8 cellular contexts compared by ENCODE assay signal in genomic region chr1:19344372-19344810, GRCh38. TPM values are rescaled to one million over a fixed set of nuclear protein-coding genes. Genes with fewer than 3 reads are reported as not detected.
DNase-seq lines count a peak whose midpoint lies in the region; ATAC-seq and TF ChIP-seq lines count a peak whose summit lies in the region.

No MANE protein-coding gene starts in this region.

- CTCF ChIA-PET in activated CD8-positive, alpha-beta T cell treated with anti-CD3 and anti-CD28 coated beads, Interleukin-2, amount 10 ng/mL, durations not matched to agents 7 days and 5 days (lab: Charles Lee), result interaction anchor here (0.7 to 4.2 kb wide), 8 partner anchors 23 to 317 kb away, joined by 3 to 19 read pairs (median 4); no protein-coding TSS in a partner anchor

- no peaks in the 10 kb centered on the region for H3K9me3 Mint-ChIP-seq in activated CD8-positive, alpha-beta T cell treated with anti-CD3 and anti-CD28 coated beads, Interleukin-2, amount 10 ng/mL, durations not matched to agents 7 days and 5 days (ENCODE audit: insufficient read depth)
- H3K9me3 Mint-ChIP-seq in endothelial cell (ENCODE audit: unreplicated experiment) (no peaks in the 10 kb centered on the region), naive B cell (no peaks in the 10 kb centered on the region)

- H3K4me3 Mint-ChIP-seq in activated CD8-positive, alpha-beta T cell treated with anti-CD3 and anti-CD28 coated beads, Interleukin-2, amount 10 ng/mL, durations not matched to agents 7 days and 5 days, result no peak overlapping the region
- H3K4me3 Mint-ChIP-seq in endothelial cell (ENCODE audit: unreplicated experiment) (no peak overlapping the region), naive B cell (no peak overlapping the region)

- intact Hi-C loops in upper lobe of right lung (cut with DNase I), result no loop called here

- H3K27me3 Mint-ChIP-seq in activated CD8-positive, alpha-beta T cell treated with anti-CD3 and anti-CD28 coated beads, Interleukin-2, amount 10 ng/mL, durations not matched to agents 7 days and 5 days (ENCODE audit: low read depth), result no peaks in the 10 kb centered on the region
- H3K27me3 Mint-ChIP-seq in endothelial cell (ENCODE audit: unreplicated experiment), result peaks cover 6% of the 10 kb centered on the region
- no peaks in the 10 kb centered on the region for H3K27me3 Mint-ChIP-seq in naive B cell

- ATAC-seq in activated CD8-positive, alpha-beta T cell treated with anti-CD3 and anti-CD28 coated beads, Interleukin-2, amount 10 ng/mL, durations not matched to agents 7 days and 5 days, result peak; percentile 56
- peak; percentile 58 to 60 for ATAC-seq in naive B cell (ENCODE audit: low read depth in 2 of 2)
- ATAC-seq in upper lobe of right lung, result peak; percentile 77
- no peak for ATAC-seq in GM21390 (IDR thresholded peaks at IDR 0.05; ENCODE audit: unreplicated experiment)

- H3K4me1 Mint-ChIP-seq in activated CD8-positive, alpha-beta T cell treated with anti-CD3 and anti-CD28 coated beads, Interleukin-2, amount 10 ng/mL, durations not matched to agents 7 days and 5 days (ENCODE audit: low read depth), result no peaks in the 10 kb centered on the region
- H3K4me1 Mint-ChIP-seq in endothelial cell (ENCODE audit: unreplicated experiment) (no peaks in the 10 kb centered on the region), naive B cell (peaks cover 14 to 20% (median 16%) of the 10 kb centered on the region in 3 donors)

- no peaks in the 10 kb centered on the region for H3K27me3 ChIP-seq in upper lobe of right lung

- H3K4me3 ChIP-seq in upper lobe of right lung, result no peak overlapping the region

- peaks cover 39% of the 10 kb centered on the region for H3K36me3 Mint-ChIP-seq in activated CD8-positive, alpha-beta T cell treated with anti-CD3 and anti-CD28 coated beads, Interleukin-2, amount 10 ng/mL, durations not matched to agents 7 days and 5 days (ENCODE audit: low read depth)
- H3K36me3 Mint-ChIP-seq in endothelial cell (ENCODE audit: low read depth, unreplicated experiment), result peaks cover 31% of the 10 kb centered on the region
- peaks cover 4 to 8% of the 10 kb centered on the region in 2 donors for H3K36me3 Mint-ChIP-seq in naive B cell

- no peaks in the 10 kb centered on the region for H3K9me3 ChIP-seq in upper lobe of right lung

- H3K27ac ChIP-seq in upper lobe of right lung, result peak overlapping the region; percentile 11

- POLR2A ChIA-PET in activated CD8-positive, alpha-beta T cell treated with anti-CD3 and anti-CD28 coated beads, Interleukin-2, amount 10 ng/mL, durations not matched to agents 7 days and 5 days (lab: Charles Lee), result interaction anchor here (0.9 kb wide), 1 partner anchor 299 kb away, joined by 3 read pairs; the partner anchor contains the start of gene NBL1

- no peaks in the 10 kb centered on the region for H3K4me1 ChIP-seq in upper lobe of right lung

- H3K36me3 ChIP-seq in upper lobe of right lung, result peaks cover 61% of the 10 kb centered on the region

- TF ChIP-seq CTCF in endothelial cell (IDR thresholded peaks at IDR 0.05; ENCODE audit: unreplicated experiment) (peak; percentile 78), upper lobe of right lung (IDR thresholded peaks at IDR 0.05) (peak; percentile 86)

- H3K27ac Mint-ChIP-seq in activated CD8-positive, alpha-beta T cell treated with anti-CD3 and anti-CD28 coated beads, Interleukin-2, amount 10 ng/mL, durations not matched to agents 7 days and 5 days, result no peak overlapping the region
- H3K27ac Mint-ChIP-seq in endothelial cell (ENCODE audit: unreplicated experiment), result no peak overlapping the region
- peak overlapping the region in 1 of 6 donors; percentile 26 for H3K27ac Mint-ChIP-seq in naive B cell

- DNase-seq in NCI-H2227 (lab: John Stamatoyannopoulos, UW; ENCODE audit: unreplicated experiment), result peak; percentile 42
- DNase-seq in NCI-H2227 treated with DMSO at 0.1 percent for 48 hours (lab: John Stamatoyannopoulos, UW), result no peak
- peak; percentile 73 for DNase-seq in NCI-H2171 treated with DMSO at 0.1 percent for 48 hours (lab: John Stamatoyannopoulos, UW)
- peak; percentile 45 for DNase-seq in activated CD8-positive, alpha-beta T cell treated with anti-CD3 and anti-CD28 coated beads, Interleukin-2, amount 10 ng/mL, durations not matched to agents 7 days and 5 days
- DNase-seq in endothelial cell (ENCODE audit: low spot score), result peak; percentile 73
- peak; percentile 32 for DNase-seq in naive B cell
- peak; percentile 80 for DNase-seq in upper lobe of right lung

RNA-seq across cellular contexts. Expression of gene SLC66A1, which starts 32.3 kb away (rescaled TPM):
- total RNA-seq in activated CD8-positive, alpha-beta T cell treated with anti-CD3 and anti-CD28 coated beads, Interleukin-2, amount 10 ng/mL, durations not matched to agents 7 days and 5 days, result 1 to 10 TPM; 4.0 to 5.3 TPM
- total RNA-seq in endothelial cell (ENCODE audit: unreplicated experiment), result 22.6 TPM
- 1 to 10 TPM in 5 of 6 donors, not detected in 1; 5.6 to 8.8 (median 6.3) TPM for polyA plus RNA-seq in naive B cell (ENCODE audit: low read depth in 6 of 6)
- total RNA-seq in upper lobe of right lung, result 20.9 TPM

RNA-seq across cellular contexts. Expression of gene AKR7A2, which starts 32.4 kb away (rescaled TPM):
- 10 to 100 TPM; 46.3 to 50.6 TPM for total RNA-seq in activated CD8-positive, alpha-beta T cell treated with anti-CD3 and anti-CD28 coated beads, Interleukin-2, amount 10 ng/mL, durations not matched to agents 7 days and 5 days
- total RNA-seq in endothelial cell (ENCODE audit: unreplicated experiment) (34.1 TPM), upper lobe of right lung (39.1 TPM)
- 100 to 1,000 TPM in 4 of 6 donors, 10 to 100 TPM in 2; 93.3 to 149 (median 105) TPM for polyA plus RNA-seq in naive B cell (ENCODE audit: low read depth in 6 of 6)

RNA-seq across cellular contexts. Expression of gene AKR7A3, which starts 55.8 kb away (rescaled TPM):
- under 1 TPM; 0.37 to 0.61 TPM for total RNA-seq in activated CD8-positive, alpha-beta T cell treated with anti-CD3 and anti-CD28 coated beads, Interleukin-2, amount 10 ng/mL, durations not matched to agents 7 days and 5 days
- total RNA-seq in endothelial cell (ENCODE audit: unreplicated experiment), result 1.1 TPM
- polyA plus RNA-seq in naive B cell (ENCODE audit: low read depth in 6 of 6), result under 1 TPM in 1 of 6 donors, not detected in 5; 0.21 TPM
- total RNA-seq in upper lobe of right lung, result 0.43 TPM
